ENCODE assay signal across 27 cellular contexts in genomic region chrX:132933170-132933569, GRCh38. TPM values are rescaled to one million over a fixed set of nuclear protein-coding genes. Genes with fewer than 3 reads are reported as not detected.
DNase-seq lines count a peak whose midpoint lies in the region; ATAC-seq, FAIRE-seq and TF ChIP-seq lines count a peak whose summit lies in the region.
"Had no signal": no experiment of that assay in that cellular context is flagged by ENCODE, and none has a peak within 500 bp of the region (broad histone marks: within the 10 kb centered on the region; RNA-seq: fewer than 3 reads in every experiment).

No MANE protein-coding gene starts in this region.

- H3K27ac ChIP-seq in IMR-90 (ENCODE audit: insufficient read depth, low read length) (no peak overlapping the region), K562 (ENCODE audit: extremely low read depth, low read depth, low read length) (no peak overlapping the region), breast epithelium (no peak overlapping the region)
- H3K27ac ChIP-seq: BLaER1 had no signal

- H3K27me3 ChIP-seq in IMR-90 (ENCODE audit: control insufficient read depth, insufficient read depth, low read length) (no peaks in the 10 kb centered on the region), K562 (ENCODE audit: control insufficient read depth in 2 of 2, insufficient read depth in 2 of 2, low read length in 2 of 2) (no peaks in the 10 kb centered on the region), breast epithelium (peaks cover 0 to 22% of the 10 kb centered on the region in 2 donors)
- H3K27me3 ChIP-seq: BE2C had no signal

- BruUV-seq in IMR-90 (replicated peaks; lab: Mats Ljungman, UMichigan) (no TSS peak), K562 (replicated peaks; lab: Mats Ljungman, UMichigan) (no TSS peak)

- H2BK5ac ChIP-seq in IMR-90 (ENCODE audit: low read depth, low read length, poor library complexity, severe bottlenecking), result no peak overlapping the region

- no peaks in the 10 kb centered on the region for H3K36me3 Mint-ChIP-seq in T-helper 17 cell (ENCODE audit: low read depth)
- H3K36me3 Mint-ChIP-seq: CD14-positive monocyte; CD4-positive, alpha-beta memory T cell; CD4-positive, CD25-positive, alpha-beta regulatory T cell; CD8-positive, alpha-beta memory T cell had no signal

- H3K9me1 ChIP-seq in IMR-90 (ENCODE audit: insufficient read depth, low read length) (no peaks in the 10 kb centered on the region), K562 (ENCODE audit: control insufficient read depth, insufficient read depth, low read length) (no peaks in the 10 kb centered on the region)

- H3K27ac Mint-ChIP-seq in T-helper 17 cell, result no peak overlapping the region
- H3K27ac Mint-ChIP-seq: CD14-positive monocyte; CD4-positive, alpha-beta memory T cell; CD4-positive, CD25-positive, alpha-beta regulatory T cell; CD8-positive, alpha-beta memory T cell had no signal

- H3K4me2 ChIP-seq in IMR-90 (ENCODE audit: low read depth, low read length) (no peak overlapping the region), K562 (ENCODE audit: insufficient read depth, low read length) (no peak overlapping the region)
- H3K4me2 ChIP-seq: BLaER1 had no signal

- H2AFZ ChIP-seq in IMR-90 (replicated peaks; ENCODE audit: low read length, poor library complexity), result no peak overlapping the region
- no peak overlapping the region for H2AFZ ChIP-seq in K562 (ENCODE audit: low read depth, low read length)

- no peak overlapping the region for H4K5ac ChIP-seq in IMR-90 (ENCODE audit: low read depth, low read length)

- CTCF ChIA-PET in IMR-90 (lab: Yijun Ruan, JAX) (no interaction called here), K562 (lab: Yijun Ruan, JAX; ENCODE audit: low intra/inter-chr PET ratio) (no interaction called here)

- no peak overlapping the region for H2AK5ac ChIP-seq in IMR-90 (ENCODE audit: low read depth, low read length)

- no peak overlapping the region for H3K56ac ChIP-seq in IMR-90 (ENCODE audit: extremely low read depth, insufficient read depth, low read length)

- in situ Hi-C loops in IMR-90 (cut with MboI; ENCODE audit: low sequenced_read_pairs), result no loop called here
- in situ Hi-C loops in K562 (cut with MboI), result no loop called here

- DNase-seq in IMR-90, result no peak
- DNase-seq in K562 (ENCODE audit: extremely low read depth in 1 of 4, low spot score in 3 of 4), result no peak
- no peak for DNase-seq in T-helper 17 cell
- DNase-seq in RPMI8226, result no peak
- no peak for DNase-seq in breast epithelium (ENCODE audit: low spot score in 2 of 2)
- DNase-seq: 8988T; ACHN; BE2C; C1 segment of cervical spinal cord; CD4-positive, alpha-beta memory T cell; CD4-positive, CD25-positive, alpha-beta regulatory T cell; CD8-positive, alpha-beta memory T cell; COR-L47; DMS 273 treated with DMSO at 0.1 percent for 48 hours; DMS153; DMS53; DMS79; DND-41; EL; GDM1 had no signal

- no peak overlapping the region for H3K18ac ChIP-seq in IMR-90 (ENCODE audit: low read depth, low read length)

- no peaks in the 10 kb centered on the region for H3K4me1 ChIP-seq in IMR-90 (ENCODE audit: control insufficient read depth, insufficient read depth, low read length)
- H3K4me1 ChIP-seq in K562 (replicated peaks in 1 of 2; ENCODE audit: control insufficient read depth in 2 of 2, insufficient read depth in 2 of 2, low read length in 2 of 2), result no peaks in the 10 kb centered on the region
- H3K4me1 ChIP-seq in breast epithelium, result no peaks in the 10 kb centered on the region
- H3K4me1 ChIP-seq: BE2C had no signal

- no peak overlapping the region for H2BK15ac ChIP-seq in IMR-90 (ENCODE audit: low read depth, low read length)

- POLR2A ChIA-PET in IMR-90 (lab: Charles Lee; ENCODE audit: unreplicated experiment), result interaction anchor here (0.6 kb wide), 1 partner anchor 1939 kb away, joined by 3 read pairs; no protein-coding TSS in a partner anchor
- POLR2A ChIA-PET in K562 (lab: Yijun Ruan, JAX), result interaction anchor here (0.6 kb wide), 1 partner anchor 593 kb away, joined by 6 read pairs; no protein-coding TSS in a partner anchor

- no peak for FAIRE-seq in K562 (lab: Jason Lieb, UNC)
- FAIRE-seq: GM12878, GM12892, GM18507 had no signal

- intact Hi-C loops in IMR-90 (cut with micrococcal nuclease) (no loop called here), K562 (cut with micrococcal nuclease) (no loop called here), breast epithelium (cut with DNase I; ENCODE audit: low total_unique reads) (no loop called here)

- H3K14ac ChIP-seq in IMR-90 (replicated peaks; ENCODE audit: low read depth, low read length), result no peak overlapping the region

- H4K91ac ChIP-seq in IMR-90 (ENCODE audit: insufficient read depth, low read depth, low read length), result no peak overlapping the region

- H3K27me3 Mint-ChIP-seq in T-helper 17 cell, result peaks cover 13% of the 10 kb centered on the region
- H3K27me3 Mint-ChIP-seq: CD4-positive, CD25-positive, alpha-beta regulatory T cell had no signal

- H3K9ac ChIP-seq in IMR-90 (ENCODE audit: low read depth, low read length) (no peak overlapping the region), K562 (ENCODE audit: insufficient read depth in 1 of 2, low read depth in 2 of 2, low read length in 2 of 2) (no peak overlapping the region)
- H3K9ac ChIP-seq: BLaER1 had no signal

- 59% methylated on average over 3 of the region's 8 CpGs; no CpG with 5 or more reads in 1 of the 2 experiments for WGBS in IMR-90 (ENCODE audit: extremely low coverage in 2 of 2, insufficient read length in 1 of 2), 2 experiments
- WGBS in K562 (ENCODE audit: insufficient coverage, low coverage, missing lambda C conversion rate), result 0% methylated on average over 8 of the region's 8 CpGs

- H3K9me3 ChIP-seq in IMR-90 (ENCODE audit: control insufficient read depth, insufficient read depth, low read length) (no peaks in the 10 kb centered on the region), K562 (replicated peaks; ENCODE audit: control insufficient read depth, insufficient read depth, low read depth, low read length) (no peaks in the 10 kb centered on the region), T-helper 17 cell (ENCODE audit: control insufficient read depth, low read length, poor library complexity, severe bottlenecking) (no peaks in the 10 kb centered on the region), breast epithelium (no peaks in the 10 kb centered on the region)
- H3K9me3 ChIP-seq: BE2C, BLaER1 had no signal

- no peak overlapping the region for H3K23ac ChIP-seq in IMR-90 (ENCODE audit: low read depth, low read length)

- TF ChIP-seq EP300 in Ishikawa (IDR thresholded peaks at IDR 0.05; ENCODE audit: borderline replicate concordance) (no peak), K562 (IDR thresholded peaks at IDR 0.05; ENCODE audit: low read length) (no peak)

- TF ChIP-seq RAD21 in IMR-90 (IDR thresholded peaks at IDR 0.05; ENCODE audit: low read length), result no peak
- no peak for TF ChIP-seq RAD21 in Ishikawa (IDR thresholded peaks at IDR 0.05; ENCODE audit: low read depth)
- TF ChIP-seq RAD21 in K562 (CRISPR knock-in tag; conservative IDR thresholded peaks at IDR 0.05 in 1 of 2, IDR thresholded peaks at IDR 0.05 in 1 of 2), result no peak

- dilution Hi-C loops in IMR-90 (cut with HindIII; ENCODE audit: low sequenced_read_pairs, unreplicated experiment), result no loop called here

- no peak overlapping the region for H3K4me3 Mint-ChIP-seq in T-helper 17 cell
- H3K4me3 Mint-ChIP-seq: CD14-positive monocyte; CD4-positive, alpha-beta memory T cell; CD4-positive, CD25-positive, alpha-beta regulatory T cell; CD8-positive, alpha-beta memory T cell had no signal

- H4K20me1 ChIP-seq in IMR-90 (ENCODE audit: insufficient read depth, low read length), result no peaks in the 10 kb centered on the region
- H4K20me1 ChIP-seq in K562 (replicated peaks; ENCODE audit: control insufficient read depth, insufficient read depth, low read length), result no peaks in the 10 kb centered on the region

- no peak overlapping the region for H3K4ac ChIP-seq in IMR-90 (ENCODE audit: low read depth, low read length)

- H2BK20ac ChIP-seq in IMR-90 (ENCODE audit: low read depth, low read length), result no peak overlapping the region

- H3K4me1 Mint-ChIP-seq in T-helper 17 cell, result no peaks in the 10 kb centered on the region
- H3K4me1 Mint-ChIP-seq: CD14-positive monocyte; CD4-positive, alpha-beta memory T cell; CD4-positive, CD25-positive, alpha-beta regulatory T cell; CD8-positive, alpha-beta memory T cell had no signal

- no peak overlapping the region for H2AK9ac ChIP-seq in IMR-90 (replicated peaks; ENCODE audit: low read depth, low read length, poor library complexity)

- TF ChIP-seq CTCF in IMR-90 (conservative IDR thresholded peaks at IDR 0.05; ENCODE audit: low read depth, low read length), result no peak
- no peak for TF ChIP-seq CTCF in K562 (IDR thresholded peaks at IDR 0.05 in 2 of 3, conservative IDR thresholded peaks at IDR 0.05 in 1 of 3; ENCODE audit: insufficient read depth in 2 of 3, low read depth in 1 of 3, low read length in 3 of 3)
- TF ChIP-seq CTCF in breast epithelium (IDR thresholded peaks at IDR 0.05), result no peak

- H3K36me3 ChIP-seq in IMR-90 (ENCODE audit: control insufficient read depth, insufficient read depth, low read length) (no peaks in the 10 kb centered on the region), K562 (ENCODE audit: control insufficient read depth, insufficient read depth, low read length) (no peaks in the 10 kb centered on the region), breast epithelium (no peaks in the 10 kb centered on the region)
- H3K36me3 ChIP-seq: BE2C, BLaER1 had no signal

- H2BK120ac ChIP-seq in IMR-90 (ENCODE audit: low read depth, low read length), result no peak overlapping the region

- H3K79me1 ChIP-seq in IMR-90 (ENCODE audit: low read depth in 1 of 2, low read length in 2 of 2), result no peaks in the 10 kb centered on the region

- H3K4me3 ChIP-seq in IMR-90 (ENCODE audit: insufficient read depth, low read depth, low read length), result no peak overlapping the region
- no peak overlapping the region for H3K4me3 ChIP-seq in K562
- no peak overlapping the region for H3K4me3 ChIP-seq in breast epithelium
- H3K4me3 ChIP-seq: BLaER1, GM12878 had no signal

- no peak for ATAC-seq in IMR-90 (ENCODE audit: low read depth)
- no peak for ATAC-seq in K562
- no peak for ATAC-seq in T-helper 17 cell
- ATAC-seq: GM12878 had no signal

- H4K8ac ChIP-seq in IMR-90 (ENCODE audit: low read depth in 2 of 2, low read length in 2 of 2), result no peak overlapping the region

- H3K79me2 ChIP-seq in K562 (ENCODE audit: control insufficient read depth, insufficient read depth, low read length), result no peaks in the 10 kb centered on the region

- TF ChIP-seq POLR2A in IMR-90 (IDR thresholded peaks at IDR 0.05; ENCODE audit: low read depth, low read length) (no peak), K562 (conservative IDR thresholded peaks at IDR 0.05) (no peak), breast epithelium (IDR thresholded peaks at IDR 0.05) (no peak)

RNA-seq across cellular contexts. Expression of gene HS6ST2, which starts 25.3 kb away (rescaled TPM):
- total RNA-seq in IMR-90 (2012; rRNA removed) (not detected in 2 replicates), K562 (2014; rRNA removed) (not detected in 2 replicates), K562 (2014; rRNA removed; fragmentation: Illumina TruSeq; extraction: Trizol) (not detected in 2 replicates), K562 (2015; rRNA removed; fragmentation: Illumina TruSeq; extraction: Trizol) (not detected in 2 replicates), K562 (2021) (not detected in 2 replicates), T-helper 17 cell (not detected), breast epithelium (1 to 10 TPM in 2 of 3 donors, under 1 TPM in 1; 0.32 to 1.3 (median 1.2) TPM)
- polyA plus RNA-seq in IMR-90 (2012; rRNA removed) (not detected in 2 replicates), K562 (2011; rRNA removed) (not detected in 2 replicates), K562 (2014; fragmentation: Illumina TruSeq; extraction: Trizol) (not detected in 2 replicates), K562 (2014; fragmentation: Nextera tagmentation; extraction: Ambion mirVana) (not detected), K562 (2014; rRNA removed) (not detected in 2 replicates)
- not detected in 2 replicates for polyA plus RNA-seq in IMR-90 (2012; cell fraction: cytosol; rRNA removed)
- polyA plus RNA-seq in IMR-90 (2012; cell fraction: nucleus; rRNA removed; ENCODE audit: low replicate concordance), result not detected in 2 replicates
- total RNA-seq in K562 (2011; cell fraction: chromatin; rRNA removed; ENCODE audit: low replicate concordance), result not detected in 2 replicates
- not detected in 2 replicates for total RNA-seq in K562 (2011; cell fraction: nucleolus; rRNA removed)
- total RNA-seq in K562 (2011; cell fraction: nucleoplasm; rRNA removed), result not detected in 2 replicates
- polyA plus RNA-seq in K562 (2011; cell fraction: cytosol; rRNA removed), result not detected in 2 replicates
- polyA plus RNA-seq in K562 (2011; cell fraction: nucleus; rRNA removed), result not detected in 2 replicates
- polyA plus RNA-seq in K562 (2012), result not detected in 2 replicates
- polyA minus RNA-seq in K562 (2011; rRNA and poly(A)+ RNA removed), result not detected in 2 replicates
- polyA minus RNA-seq in K562 (2011; cell fraction: cytosol; rRNA and poly(A)+ RNA removed), result not detected in 2 replicates
- not detected in 2 replicates for polyA minus RNA-seq in K562 (2011; cell fraction: nucleus; rRNA and poly(A)+ RNA removed)
- total RNA-seq: CD4-positive, alpha-beta memory T cell; CD4-positive, CD25-positive, alpha-beta regulatory T cell; GM12878 had no signal
- polyA plus RNA-seq: AG04450; CD14-positive monocyte; CD4-positive, alpha-beta memory T cell; CD4-positive, CD25-positive, alpha-beta regulatory T cell; CD8-positive, alpha-beta memory T cell; GM12878 had no signal
